Comparison of ENCODE assay signal across 10 cellular contexts in the genomic region with DNA sequence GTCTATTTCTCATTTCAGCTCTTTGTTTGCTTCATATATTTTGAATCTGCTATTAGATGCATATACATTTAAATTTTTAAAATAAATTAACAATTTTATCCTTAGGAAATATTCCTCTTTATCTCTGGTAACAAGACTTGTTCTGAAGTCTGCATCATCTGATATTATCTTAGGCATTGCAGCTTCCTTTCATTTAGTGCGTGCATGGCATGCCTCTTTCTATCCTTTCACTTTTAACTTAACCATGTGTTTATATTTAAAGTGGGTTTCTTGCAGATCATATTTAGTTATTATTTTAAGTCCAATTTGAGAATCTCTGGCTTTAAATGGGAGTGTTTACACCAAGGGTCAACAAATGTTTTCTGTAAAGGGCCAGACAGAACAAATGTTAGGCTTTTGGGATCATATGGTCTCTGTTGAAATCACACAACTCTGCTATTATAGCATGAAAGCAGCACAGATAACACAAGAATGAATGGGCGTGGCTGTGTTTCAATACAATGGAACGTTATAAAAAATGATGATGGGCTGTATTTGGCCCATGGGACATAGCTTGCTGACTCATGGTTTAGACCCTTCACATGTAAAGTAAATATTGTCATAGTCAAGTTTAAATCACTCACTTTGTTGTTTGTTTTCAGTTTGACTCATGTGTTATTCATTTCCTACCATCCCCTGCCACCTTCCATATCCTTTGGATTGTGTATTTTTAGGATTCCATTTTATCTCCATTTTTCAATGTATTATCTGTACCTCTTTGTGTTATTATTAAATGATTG.
DNase-seq lines count a peak whose midpoint lies in the region; ATAC-seq and TF ChIP-seq lines count a peak whose summit lies in the region.
"Had no signal": no experiment of that assay in that cellular context is flagged by ENCODE, and none has a peak within 500 bp of the region (broad histone marks: within the 10 kb centered on the region; RNA-seq: fewer than 3 reads in every experiment).

No MANE protein-coding gene starts in this region.

- no peak overlapping the region for H3K4me3 Mint-ChIP-seq in chondrocyte (ENCODE audit: unreplicated experiment)
- H3K4me3 Mint-ChIP-seq: immature natural killer cell had no signal

- peak; percentile 36 for ATAC-seq in mucosa of descending colon

- H3K4me3 ChIP-seq in mucosa of descending colon (no peak overlapping the region), spleen (no peak overlapping the region)

- DNase-seq in Caki2 (ENCODE audit: low read depth): peak; percentile 66
- DNase-seq in NCI-H2227 treated with DMSO at 0.1 percent for 48 hours (lab: John Stamatoyannopoulos, UW): peak; percentile 16
- no peak for DNase-seq in chondrocyte (ENCODE audit: low spot score)
- no peak for DNase-seq in mucosa of descending colon
- no peak for DNase-seq in central memory CD4-positive, alpha-beta T cell
- no peak for DNase-seq in NCI-H2029 (lab: John Stamatoyannopoulos, UW)
- no peak for DNase-seq in activated T-cell treated with anti-CD3 and anti-CD28 coated beads, Interleukin-2, amount 50 U/mL, for 48 hours
- no peak for DNase-seq in spleen
- DNase-seq: DMS 273 treated with DMSO at 0.1 percent for 48 hours, immature natural killer cell had no signal

- no peaks in the 10 kb centered on the region for H3K27me3 Mint-ChIP-seq in chondrocyte (ENCODE audit: low read depth)

- intact Hi-C loops in mucosa of descending colon (cut with DNase I, micrococcal nuclease) (no loop called here), spleen (cut with DNase I; ENCODE audit: low total_unique reads) (no loop called here)

- peaks cover 26% of the 10 kb centered on the region for H3K4me1 Mint-ChIP-seq in chondrocyte (ENCODE audit: low read depth)
- H3K4me1 Mint-ChIP-seq: immature natural killer cell had no signal

- no peaks in the 10 kb centered on the region for H3K27me3 ChIP-seq in spleen (replicated peaks in 1 of 7)

- WGBS in spleen, 5 donors: 43 to 70% (median 55%) methylated on average over 3 of the region's 3 CpGs

- TF ChIP-seq CTCF in chondrocyte (IDR thresholded peaks at IDR 0.05) (no peak), mucosa of descending colon (IDR thresholded peaks at IDR 0.05) (no peak), spleen (IDR thresholded peaks at IDR 0.05 in 8 of 11, conservative IDR thresholded peaks at IDR 0.05 in 3 of 11) (no peak)

- TF ChIP-seq POLR2A in spleen (IDR thresholded peaks at IDR 0.05): no peak

- in situ Hi-C loops in Caki2 (cut with HindIII; ENCODE audit: low pct_unique_long_range_greater_than_20kb, low sequenced_read_pairs): no loop called here

- no peaks in the 10 kb centered on the region for H3K36me3 Mint-ChIP-seq in chondrocyte (ENCODE audit: low read depth)
- H3K36me3 Mint-ChIP-seq: immature natural killer cell had no signal

- H3K9me3 ChIP-seq in mucosa of descending colon (no peaks in the 10 kb centered on the region), spleen (no peaks in the 10 kb centered on the region)

- no peak overlapping the region for H3K27ac ChIP-seq in spleen

- H3K36me3 ChIP-seq in mucosa of descending colon (ENCODE audit: low read depth) (no peaks in the 10 kb centered on the region), spleen (no peaks in the 10 kb centered on the region)

- H3K9me3 Mint-ChIP-seq in chondrocyte (ENCODE audit: low read depth): no peaks in the 10 kb centered on the region

- no peaks in the 10 kb centered on the region for H3K4me1 ChIP-seq in mucosa of descending colon (ENCODE audit: low read depth)
- H3K4me1 ChIP-seq in spleen: no peaks in the 10 kb centered on the region

- peak overlapping the region; percentile 32 for H3K27ac Mint-ChIP-seq in chondrocyte (ENCODE audit: unreplicated experiment)
- H3K27ac Mint-ChIP-seq: immature natural killer cell had no signal

Comparison
In these comparisons a context has a peak if more than half of its experiments do, and no peak if none do; other contexts are left out.
1. DNase-seq: peak in Caki2 (single experiment) and NCI-H2227 treated with DMSO at 0.1 percent for 48 hours (single experiment); none in chondrocyte (single experiment), mucosa of descending colon (0 of 3), central memory CD4-positive, alpha-beta T cell (single experiment), NCI-H2029 (single experiment), activated T-cell treated with anti-CD3 and anti-CD28 coated beads, Interleukin-2, amount 50 U/mL, for 48 hours (0 of 2) and spleen (single experiment).